In genomic region chr7:107998150-107998549, GRCh38 we compare ENCODE assay signal across 1 cellular context.
A peak's percentile ranks its signal among the peaks of the same experiment; 100 is the strongest.
TF ChIP-seq lines count a peak whose summit lies in the region.

No MANE protein-coding gene starts in this region.

TF ChIP-seq in K562, 482 proteins besides CTCF, POLR2A, EP300 and RAD21 (continued from another document and continues in another):
- TF ChIP-seq ZBTB33 (CRISPR knock-in tag; IDR thresholded peaks at IDR 0.05) (no peak), MAFG (tag; conservative IDR thresholded peaks at IDR 0.05) (peak; percentile 74), ZNF184 (CRISPR knock-in tag; IDR thresholded peaks at IDR 0.05) (no peak), CBFA2T2 (conservative IDR thresholded peaks at IDR 0.05) (peak; percentile 25; the same call in 1 of the 2 replicates), ZNF316 (IDR thresholded peaks at IDR 0.05) (peak; percentile 81), SP1 (CRISPR knock-in tag; IDR thresholded peaks at IDR 0.05) (peak; percentile 39), BACH1 (tag; IDR thresholded peaks at IDR 0.05) (no peak), ETS2 (tag; IDR thresholded peaks at IDR 0.05; ENCODE audit: borderline replicate concordance, poor library complexity, severe bottlenecking) (no peak), MNT (conservative IDR thresholded peaks at IDR 0.05) (no peak), GATA2 (CRISPR knock-in tag; IDR thresholded peaks at IDR 0.05) (peak; percentile 45; the same call in 1 of the 2 replicates), LCOR (CRISPR knock-in tag; IDR thresholded peaks at IDR 0.05) (peak; percentile 70; the same call in 1 of the 2 replicates), DEAF1 (CRISPR knock-in tag; IDR thresholded peaks at IDR 0.05) (no peak), SAFB (IDR thresholded peaks at IDR 0.05; ENCODE audit: borderline replicate concordance, low read depth, low read length) (no peak), MLLT1 (IDR thresholded peaks at IDR 0.05) (no peak), ZNF551 (CRISPR knock-in tag; IDR thresholded peaks at IDR 0.05) (no peak), SMARCE1 (IDR thresholded peaks at IDR 0.05) (peak; percentile 50; the same call in 1 of the 2 replicates), NCOA2 (IDR thresholded peaks at IDR 0.05; ENCODE audit: partially characterized antibody in 2 of 2) (no peak), MIER1 (IDR thresholded peaks at IDR 0.05; ENCODE audit: low read depth) (no peak), MTA1 (IDR thresholded peaks at IDR 0.05; ENCODE audit: borderline replicate concordance) (peak; percentile 14; the same call in 1 of the 2 replicates), ZNF740 (CRISPR knock-in tag; IDR thresholded peaks at IDR 0.05) (no peak), ZNF740 (tag; IDR thresholded peaks at IDR 0.05) (no peak), GABPB1 (CRISPR knock-in tag; IDR thresholded peaks at IDR 0.05) (peak; percentile 24; the same call in 1 of the 2 replicates), FOSL1 (tag; conservative IDR thresholded peaks at IDR 0.05) (0 out of 2 replicates have a peak, but pooled peaks have one; percentile 31), ATF3 (IDR thresholded peaks at IDR 0.05) (0 out of 2 replicates have a peak, but pooled peaks have one; percentile 12), ATF3 (CRISPR knock-in tag; conservative IDR thresholded peaks at IDR 0.05) (no peak), HMBOX1 (IDR thresholded peaks at IDR 0.05) (peak; percentile 58), U2AF2 (optimal IDR thresholded peaks at IDR 0.05; ENCODE audit: low read depth, low read length) (no peak), RBM25 (IDR thresholded peaks at IDR 0.05; ENCODE audit: low read depth, low read length, severe bottlenecking) (no peak), ZBTB1 (CRISPR knock-in tag; IDR thresholded peaks at IDR 0.05; ENCODE audit: borderline replicate concordance, low read depth) (0 out of 2 replicates have a peak, but pooled peaks have one; percentile 25), NFYB (IDR thresholded peaks at IDR 0.05; ENCODE audit: extremely low read depth, insufficient read length) (no peak), CBX3 (IDR thresholded peaks at IDR 0.05; ENCODE audit: borderline replicate concordance in 1 of 2, low read length in 2 of 2) (no peak), JUND (IDR thresholded peaks at IDR 0.05; ENCODE audit: borderline replicate concordance, low read depth, low read length) (peak; percentile 73), JUND (tag; IDR thresholded peaks at IDR 0.05; ENCODE audit: borderline replicate concordance, low read depth, low read length) (peak; percentile 67; the same call in 1 of the 3 replicates), SREBF1 (IDR thresholded peaks at IDR 0.05; ENCODE audit: borderline replicate concordance, low read depth, low read length) (no peak), ZNF609 (CRISPR knock-in tag; IDR thresholded peaks at IDR 0.05; ENCODE audit: borderline replicate concordance) (peak; percentile 80; the same call in 1 of the 2 replicates), PBX2 (CRISPR knock-in tag; IDR thresholded peaks at IDR 0.05; ENCODE audit: low read depth) (no peak), PBX2 (tag; conservative IDR thresholded peaks at IDR 0.05; ENCODE audit: low read depth) (peak; percentile 97), ATF1 (CRISPR knock-in tag; IDR thresholded peaks at IDR 0.05) (no peak), ATF1 (tag; IDR thresholded peaks at IDR 0.05) (no peak), NBN (IDR thresholded peaks at IDR 0.05; ENCODE audit: low read depth) (no peak), RBBP5 (IDR thresholded peaks at IDR 0.05; ENCODE audit: borderline replicate concordance, insufficient read depth, low read length, poor library complexity, severe bottlenecking) (no peak)
